In the genomic region with DNA sequence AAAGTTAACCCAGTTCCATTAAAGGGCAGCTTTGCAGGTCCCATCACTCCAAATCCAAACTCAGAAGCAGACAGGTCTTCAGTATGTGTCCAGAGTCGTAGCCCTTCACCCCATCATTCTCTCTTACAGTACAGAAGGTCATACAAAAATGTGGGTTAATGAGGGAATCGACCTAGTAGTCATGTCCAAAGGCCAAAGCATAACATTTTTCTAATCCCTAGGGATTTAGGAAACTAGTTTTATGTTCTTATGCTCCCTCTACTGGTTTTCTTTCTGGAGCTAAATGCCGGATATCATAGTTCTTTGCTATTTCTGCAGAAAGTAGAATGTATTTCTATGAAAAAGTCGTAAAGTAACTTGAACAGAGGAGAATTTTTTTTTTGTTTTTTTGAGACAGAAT, we compare ENCODE assay signal across 8 cellular contexts.
A peak's percentile ranks its signal among the peaks of the same experiment; 100 is the strongest.
DNase-seq lines count a peak whose midpoint lies in the region; ATAC-seq and TF ChIP-seq lines count a peak whose summit lies in the region.

No MANE protein-coding gene starts in this region.

- no TSS peak for BruUV-seq in Calu3 (replicated peaks; lab: Mats Ljungman, UMichigan)

- CTCF ChIA-PET in Calu3 (lab: Charles Lee) = interaction anchor here (0.7 to 1.2 kb wide), 2 partner anchors 66 to 297 kb away, joined by 3 read pairs; no protein-coding TSS in a partner anchor

- no peak for TF ChIP-seq POLR2A in vagina (IDR thresholded peaks at IDR 0.05)

- no peaks in the 10 kb centered on the region for H3K9me3 ChIP-seq in vagina

- H3K4me1 ChIP-seq in vagina = peaks cover 45% of the 10 kb centered on the region

- no peak overlapping the region for H3K4me3 Mint-ChIP-seq in Calu3 (ENCODE audit: low read depth, unreplicated experiment)

- peak; percentile 25 for ATAC-seq in Right ventricle myocardium inferior
- peak; percentile 72 for ATAC-seq in left lobe of liver

- no peak overlapping the region for H3K27ac Mint-ChIP-seq in Calu3 (ENCODE audit: unreplicated experiment)

- H3K4me1 Mint-ChIP-seq in Calu3 (ENCODE audit: low read depth, unreplicated experiment) = peaks cover 10% of the 10 kb centered on the region

- H3K4me3 ChIP-seq in vagina = no peak overlapping the region

- intact Hi-C loops in Right ventricle myocardium inferior (cut with DNase I) (loop anchor here (5.0 kb wide), 2 partner anchors 279 to 294 kb away; a partner anchor contains a TSS), cardiac septum (cut with DNase I) (loop anchor here (2.0 to 5.0 kb wide), 3 partner anchors 71 to 279 kb away; a partner anchor contains a TSS), vagina (cut with DNase I) (loop anchor here (10.0 kb wide), 1 partner anchor 147 kb away; a partner anchor contains a TSS), Calu3 (cut with micrococcal nuclease; ENCODE audit: unreplicated experiment) (loop anchor here (5.0 kb wide), 2 partner anchors 71 to 294 kb away; a partner anchor contains a TSS)

- H3K36me3 ChIP-seq in vagina = peaks cover 0 to 4% of the 10 kb centered on the region in 2 donors

- DNase-seq in Right ventricle myocardium inferior (ENCODE audit: missing footprints) (no peak), cardiac septum (ENCODE audit: low spot score) (no peak), cerebellar cortex (ENCODE audit: low spot score) (peak; percentile 35), left lobe of liver (ENCODE audit: low spot score) (no peak), vagina (ENCODE audit: extremely low spot score in 2 of 2) (no peak), NCI-H345 treated with DMSO at 0.1 percent for 48 hours (lab: John Stamatoyannopoulos, UW; ENCODE audit: unreplicated experiment) (no peak), Calu3 (no peak)
- DNase-seq in activated effector memory CD4-positive, alpha-beta T cell treated with anti-CD3 and anti-CD28 coated beads, Interleukin-2, amount 50 U/mL, for 16 hours = no peak

- H3K36me3 Mint-ChIP-seq in Calu3 (ENCODE audit: insufficient read depth, unreplicated experiment) = no peaks in the 10 kb centered on the region

- no peaks in the 10 kb centered on the region for H3K27me3 ChIP-seq in vagina

- no peaks in the 10 kb centered on the region for H3K27me3 Mint-ChIP-seq in Calu3 (ENCODE audit: unreplicated experiment)

- no peaks in the 10 kb centered on the region for H3K9me3 Mint-ChIP-seq in Calu3 (ENCODE audit: low read depth, unreplicated experiment)

- peak in 2 of 3 experiments; percentile 32 to 55 for TF ChIP-seq CTCF in vagina (IDR thresholded peaks at IDR 0.05)
- no peak for TF ChIP-seq CTCF in Calu3 (IDR thresholded peaks at IDR 0.05; ENCODE audit: unreplicated experiment)

- peak overlapping the region; percentile 15 for H3K27ac ChIP-seq in vagina
